8 cellular contexts compared by ENCODE assay signal in genomic region chr6:33123732-33124524, GRCh38. TPM values are rescaled to one million over a fixed set of nuclear protein-coding genes. Genes with fewer than 3 reads are reported as not detected.
A peak's percentile ranks its signal among the peaks of the same experiment; 100 is the strongest.
DNase-seq lines count a peak whose midpoint lies in the region; ATAC-seq and TF ChIP-seq lines count a peak whose summit lies in the region.

No MANE protein-coding gene starts in this region.

- no TSS peak for BruUV-seq in PC-3 (replicated peaks; lab: Mats Ljungman, UMichigan)

- H3K9me3 ChIP-seq in PC-3 (ENCODE audit: low read length) (no peaks in the 10 kb centered on the region), psoas muscle (no peaks in the 10 kb centered on the region)

- H4K20me1 ChIP-seq in PC-3 (ENCODE audit: low read length): no peaks in the 10 kb centered on the region

- H3K4me3 ChIP-seq in PC-3 (ENCODE audit: low read length) (no peak overlapping the region), epithelial cell of esophagus (ENCODE audit: low read length) (no peak overlapping the region), psoas muscle (no peak overlapping the region)

- no peaks in the 10 kb centered on the region for H3F3A ChIP-seq in PC-3 (ENCODE audit: low read length, unreplicated experiment)

- H3K27me3 ChIP-seq in PC-3 (ENCODE audit: low read length): peaks cover 37% of the 10 kb centered on the region
- H3K27me3 ChIP-seq in psoas muscle (ENCODE audit: insufficient read depth in 3 of 3, low read length in 2 of 3): no peaks in the 10 kb centered on the region

- no peaks in the 10 kb centered on the region for H3K79me2 ChIP-seq in PC-3 (ENCODE audit: low read length)

- no peak overlapping the region for H3K4me2 ChIP-seq in PC-3 (ENCODE audit: low read length)

- H3K27ac ChIP-seq in PC-3 (ENCODE audit: low read length) (no peak overlapping the region), psoas muscle (no peak overlapping the region)

- peak; percentile 82 for TF ChIP-seq CTCF in PC-3 (conservative IDR thresholded peaks at IDR 0.05; ENCODE audit: low read depth, low read length)
- peak; percentile 50 for TF ChIP-seq CTCF in epithelial cell of esophagus (IDR thresholded peaks at IDR 0.05; ENCODE audit: insufficient read depth, low read depth, low read length, missing control alignments)
- peak; percentile 36 for TF ChIP-seq CTCF in psoas muscle (IDR thresholded peaks at IDR 0.05)

- no peak overlapping the region for H3K9ac ChIP-seq in PC-3 (ENCODE audit: low read length)

- CTCF ChIA-PET in PC-3 (lab: Charles Lee): interaction anchor here (0.6 kb wide), 1 partner anchor 168 kb away, joined by 3 read pairs; no protein-coding TSS in a partner anchor

- 65 to 88% (median 84%) methylated on average over 20 of the region's 20 CpGs for WGBS in psoas muscle, 3 donors

- H2AFZ ChIP-seq in PC-3 (ENCODE audit: low read length): no peak overlapping the region

- intact Hi-C loops in PC-3 (cut with micrococcal nuclease): loop anchor here (1.0 kb wide), 2 partner anchors 24 to 125 kb away; no protein-coding TSS in a partner anchor
- intact Hi-C loops in psoas muscle (cut with DNase I): no loop called here

- H3K36me3 ChIP-seq in PC-3 (ENCODE audit: low read depth, low read length) (no peaks in the 10 kb centered on the region), psoas muscle (ENCODE audit: insufficient read depth in 1 of 2, low read depth in 1 of 2) (no peaks in the 10 kb centered on the region)

- H3K9me2 ChIP-seq in PC-3 (replicated peaks; ENCODE audit: low read length): no peaks in the 10 kb centered on the region

- DNase-seq in DMS79 treated with DMSO at 0.1 percent for 48 hours (lab: John Stamatoyannopoulos, UW) (peak; percentile 33), HT1080 (ENCODE audit: low read depth) (peak; percentile 49), PC-3 (peak; percentile 84), epithelial cell of esophagus (ENCODE audit: low read depth) (peak; percentile 53), psoas muscle (no peak), NCI-H187 (lab: John Stamatoyannopoulos, UW) (no peak)

- POLR2A ChIA-PET in PC-3 (lab: Charles Lee; ENCODE audit: unreplicated experiment): no interaction called here

- H3K4me1 ChIP-seq in PC-3 (ENCODE audit: insufficient read depth, low read length): no peaks in the 10 kb centered on the region
- H3K4me1 ChIP-seq in psoas muscle: no peaks in the 10 kb centered on the region

- peak; percentile 51; the same call in 1 of the 2 replicates for ATAC-seq in PC-3
- no peak for ATAC-seq in psoas muscle
- ATAC-seq in HG03442 (IDR thresholded peaks at IDR 0.05; ENCODE audit: unreplicated experiment): no peak
- no peak for ATAC-seq in HG03097 (IDR thresholded peaks at IDR 0.05; ENCODE audit: low FRiP score, unreplicated experiment)

RNA-seq across cellular contexts. Expression of gene HLA-DPB1, which starts 48.1 kb away (rescaled TPM):
- 12.7 and 33.5 TPM in 2 replicates for total RNA-seq in HT1080 (2014; rRNA removed; shearing (Covaris generic))
- 11.7 and 14.2 TPM in 2 replicates for polyA plus RNA-seq in HT1080 (2015; cell fraction: cytosol; rRNA removed)
- 7.1 and 16.0 TPM in 2 replicates for polyA plus RNA-seq in HT1080 (2015; cell fraction: nucleus; rRNA removed)
- not detected in 2 replicates for total RNA-seq in PC-3 (2014; rRNA removed)
- 10 to 100 TPM; 11.9 to 33.2 (median 18.3) TPM for total RNA-seq in psoas muscle
- 10 to 100 TPM; 11.0 to 17.9 (median 11.1) TPM for polyA plus RNA-seq in psoas muscle

RNA-seq across cellular contexts. Expression of gene HLA-DPA1, which starts 50.5 kb away (rescaled TPM):
- total RNA-seq in HT1080 (2014; rRNA removed; shearing (Covaris generic)): 2.2 and 8.9 TPM in 2 replicates
- polyA plus RNA-seq in HT1080 (2015; cell fraction: cytosol; rRNA removed): 7.0 and 8.3 TPM in 2 replicates
- polyA plus RNA-seq in HT1080 (2015; cell fraction: nucleus; rRNA removed): 8.8 and 9.3 TPM in 2 replicates
- not detected in 2 replicates for total RNA-seq in PC-3 (2014; rRNA removed)
- 10 to 100 TPM; 13.8 to 52.6 (median 20.2) TPM for total RNA-seq in psoas muscle
- 10 to 100 TPM; 10.7 to 12.3 (median 10.9) TPM for polyA plus RNA-seq in psoas muscle

Comparison
In these comparisons a context has a peak if more than half of its experiments do, and no peak if none do; other contexts are left out.
1. DNase-seq: peak in DMS79 treated with DMSO at 0.1 percent for 48 hours (single experiment), HT1080 (single experiment), PC-3 (single experiment) and epithelial cell of esophagus (single experiment); none in psoas muscle (0 of 2) and NCI-H187 (0 of 2).
2. RNA of gene HLA-DPB1, which starts 48.1 kb away (total RNA-seq): 12.7 to 33.5 TPM in HT1080 and 11.9 to 33.2 TPM in psoas muscle; not detected in PC-3; every median in the first group is over 10 times any median in the second.
3. Peak in every context shown above with its lines, with median percentiles within 50 percentile points of each other: CTCF ChIP-seq.